Comparison of ENCODE assay signal across 8 cellular contexts in the genomic region with DNA sequence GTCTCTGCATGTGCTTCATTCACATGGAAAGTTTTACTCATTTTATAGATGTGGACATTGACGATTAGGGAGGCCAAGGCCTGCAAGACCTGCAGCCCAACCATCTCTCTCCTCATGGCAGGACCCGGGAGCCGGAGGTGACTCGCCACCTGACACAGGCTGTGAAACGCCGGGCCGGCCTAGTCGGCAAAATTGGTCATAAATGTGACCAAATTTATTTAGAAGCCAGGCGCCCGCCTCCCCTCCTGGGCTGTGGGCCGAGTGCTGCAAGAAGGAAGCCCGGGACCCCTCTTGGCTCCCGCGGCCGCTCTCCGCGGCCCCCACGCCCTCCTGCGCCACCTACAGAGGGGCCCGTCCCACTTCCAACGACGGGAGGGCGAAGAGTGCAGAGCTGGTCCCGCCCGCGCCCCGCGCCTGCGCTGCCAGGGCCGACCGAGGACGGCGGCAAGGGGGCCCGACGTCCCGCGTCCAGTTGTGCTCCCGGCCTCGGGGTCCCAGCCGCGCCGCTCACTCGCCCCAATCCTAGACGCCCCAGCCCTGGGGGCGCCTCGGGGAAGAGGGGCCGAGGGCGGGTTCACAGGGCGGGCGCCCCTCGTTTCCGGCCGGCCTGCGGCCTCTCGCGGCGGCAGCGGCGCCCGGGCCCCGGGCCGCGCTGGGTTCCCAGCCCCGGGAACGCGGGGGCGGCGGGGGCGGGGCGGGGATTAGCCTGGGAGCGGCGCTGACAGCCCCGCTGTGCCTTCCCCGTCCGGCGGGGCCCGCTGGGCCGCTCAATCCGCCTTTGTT. TPM values are rescaled to one million over a fixed set of nuclear protein-coding genes. Genes with fewer than 3 reads are reported as not detected.
DNase-seq lines count a peak whose midpoint lies in the region; ATAC-seq, FAIRE-seq and TF ChIP-seq lines count a peak whose summit lies in the region.

No MANE protein-coding gene starts in this region.

- H3K23ac ChIP-seq in H1 (ENCODE audit: insufficient read length): no peak overlapping the region

- H3K27ac ChIP-seq in SK-N-MC: no peak overlapping the region
- no peak overlapping the region for H3K27ac ChIP-seq in H1 (ENCODE audit: low read depth, low read length)
- peak overlapping the region; percentile 20 for H3K27ac ChIP-seq in vagina

- intact Hi-C loops in vagina (cut with DNase I): no loop called here

- no peak overlapping the region for H3K14ac ChIP-seq in H1 (ENCODE audit: insufficient read length)

- peaks cover 7 to 14% of the 10 kb centered on the region in 2 experiments for H4K20me1 ChIP-seq in H1 (replicated peaks in 1 of 2; ENCODE audit: control insufficient read depth in 1 of 2, insufficient read depth in 2 of 2, low read length in 2 of 2)

- H3K4me3 ChIP-seq in SK-N-MC (peak overlapping the region; percentile 68), H1 (ENCODE audit: extremely low read depth in 1 of 4, insufficient read depth in 2 of 4, low read depth in 3 of 4, low read length in 4 of 4) (peak overlapping the region; percentile 23 to 60 (median 32)), mucosa of stomach (ENCODE audit: low read length) (no peak overlapping the region), vagina (peak overlapping the region; percentile 50 to 81)

- peak overlapping the region; percentile 75 to 86 for H3K4me2 ChIP-seq in H1 (ENCODE audit: insufficient read depth in 1 of 2, low read depth in 2 of 2, low read length in 2 of 2)

- H2BK20ac ChIP-seq in H1 (ENCODE audit: low read length): 0 out of 2 replicates have a peak overlapping the region, but pooled peaks have one; percentile 72

- H3K18ac ChIP-seq in H1 (ENCODE audit: extremely low read depth, low read length): peak overlapping the region; percentile 71

- H3K36me3 ChIP-seq in SK-N-MC (ENCODE audit: insufficient read depth, low read length) (no peaks in the 10 kb centered on the region), H1 (ENCODE audit: control insufficient read depth in 2 of 4, insufficient read depth in 4 of 4, low read length in 3 of 4) (no peaks in the 10 kb centered on the region; a peak in 1 of 8 replicates), mucosa of stomach (ENCODE audit: control insufficient read depth, insufficient read depth, low read length) (no peaks in the 10 kb centered on the region), vagina (no peaks in the 10 kb centered on the region)

- DNase-seq in DMS 273 treated with DMSO at 0.1 percent for 48 hours (lab: John Stamatoyannopoulos, UW): peak; percentile 12
- DNase-seq in SK-N-MC (ENCODE audit: low read depth, low spot score): no peak
- peak in 1 of 2 experiments; percentile 75 for DNase-seq in H1 (ENCODE audit: low read depth in 1 of 2, low spot score in 2 of 2)
- no peak for DNase-seq in vagina (ENCODE audit: extremely low spot score in 2 of 2)
- no peak for DNase-seq in NCI-H345 treated with DMSO at 0.1 percent for 48 hours (lab: John Stamatoyannopoulos, UW; ENCODE audit: unreplicated experiment)
- no peak for DNase-seq in 8988T

- WGBS in H1 (ENCODE audit: extremely low coverage in 1 of 2, insufficient coverage in 1 of 2, insufficient read length in 1 of 2, insufficient replicate concordance in 2 of 2, low coverage in 1 of 2, low lambda C conversion rate in 2 of 2, missing lambda C conversion rate in 1 of 2), 2 experiments: 15% methylated on average over 8 of the region's 79 CpGs; no CpG with 5 or more reads in 1 of the 2 experiments

- 0 out of 2 replicates have a peak overlapping the region, but pooled peaks have one; percentile 52 for H2BK5ac ChIP-seq in H1 (ENCODE audit: low read depth, low read length)

- H3K4ac ChIP-seq in H1 (replicated peaks; ENCODE audit: insufficient read length, low read depth, low read length): no peak overlapping the region

- TF ChIP-seq RAD21 in H1 (IDR thresholded peaks at IDR 0.05 in 1 of 2, conservative IDR thresholded peaks at IDR 0.05 in 1 of 2; ENCODE audit: low read depth in 2 of 2, low read length in 2 of 2): 0 out of 4 replicates have a peak, but pooled peaks of 1 of the 2 experiments have one; percentile 0

- H3K27me3 ChIP-seq in H1 (replicated peaks in 1 of 4; ENCODE audit: control insufficient read depth in 3 of 4, extremely low read depth in 1 of 4, insufficient read depth in 3 of 4, low read length in 3 of 4) (peaks cover 47 to 69% (median 67%) of the 10 kb centered on the region in 4 experiments), mucosa of stomach (ENCODE audit: control insufficient read depth, insufficient read depth, low read length) (peaks cover 32% of the 10 kb centered on the region), vagina (no peaks in the 10 kb centered on the region)

- CTCF ChIA-PET in H1 (lab: Charles Lee; ENCODE audit: partially characterized antibody): interaction anchor here (1.0 to 1.2 kb wide), 2 partner anchors 39 to 45 kb away, joined by 3 to 4 read pairs; no protein-coding TSS in a partner anchor

- no peak overlapping the region for H2BK15ac ChIP-seq in H1 (ENCODE audit: low read length)

- POLR2A ChIA-PET in H1 (lab: Charles Lee; ENCODE audit: partially characterized antibody): no interaction called here

- TF ChIP-seq CTCF in H1 (IDR thresholded peaks at IDR 0.05; ENCODE audit: control extremely low read depth in 1 of 3, insufficient read depth in 1 of 3, low read depth in 1 of 3, low read length in 3 of 3) (no peak), vagina (IDR thresholded peaks at IDR 0.05) (no peak)

- H3K9ac ChIP-seq in SK-N-MC (ENCODE audit: insufficient read length): peak overlapping the region; percentile 63
- peak overlapping the region in 3 of 4 experiments; percentile 13 to 67 (median 16); a peak in 4 of 7 replicates for H3K9ac ChIP-seq in H1 (replicated peaks in 1 of 4; ENCODE audit: extremely low read depth in 1 of 4, low read depth in 3 of 4, low read length in 3 of 4)
- H3K9ac ChIP-seq in mucosa of stomach (ENCODE audit: low read length): peak overlapping the region; percentile 28

- H2AK5ac ChIP-seq in H1 (ENCODE audit: low read depth, low read length): 0 out of 2 replicates have a peak overlapping the region, but pooled peaks have one; percentile 16

- no peak overlapping the region for H4K91ac ChIP-seq in H1 (replicated peaks; ENCODE audit: insufficient read length, low read length)

- no peak overlapping the region for H2AFZ ChIP-seq in H1 (ENCODE audit: low read length)

- H3K56ac ChIP-seq in H1 (replicated peaks; ENCODE audit: insufficient read length, low read depth, low read length): no peak overlapping the region

- H4K5ac ChIP-seq in H1 (ENCODE audit: insufficient read length, low read depth, low read length): no peak overlapping the region

- ATAC-seq in HG03354 (IDR thresholded peaks at IDR 0.05; ENCODE audit: poor library complexity, severe bottlenecking, unreplicated experiment): peak; percentile 43

- FAIRE-seq in H1 (lab: Jason Lieb, UNC): no peak

- no peak for TF ChIP-seq EP300 in H1 (IDR thresholded peaks at IDR 0.05; ENCODE audit: borderline replicate concordance in 1 of 2, low read depth in 2 of 2, low read length in 2 of 2)

- H3K9me3 ChIP-seq in SK-N-MC (ENCODE audit: low read depth, low read length) (no peaks in the 10 kb centered on the region), H1 (ENCODE audit: insufficient read depth in 2 of 2, low read depth in 1 of 2, low read length in 1 of 2) (peaks cover 0 to 2% of the 10 kb centered on the region in 2 experiments; a peak in 1 of 4 replicates), mucosa of stomach (ENCODE audit: control insufficient read depth, low read length) (no peaks in the 10 kb centered on the region), vagina (no peaks in the 10 kb centered on the region)

- H3K23me2 ChIP-seq in H1 (ENCODE audit: low read depth, low read length): peaks cover 10% of the 10 kb centered on the region; the same call in 1 of the 2 replicates

- peaks cover 6 to 32% (median 25%) of the 10 kb centered on the region in 4 experiments for H3K4me1 ChIP-seq in H1 (replicated peaks in 1 of 4; ENCODE audit: control insufficient read depth in 3 of 4, insufficient read depth in 4 of 4, low read length in 3 of 4)
- no peaks in the 10 kb centered on the region for H3K4me1 ChIP-seq in mucosa of stomach (ENCODE audit: control insufficient read depth, insufficient read depth, low read length)
- peaks cover 29% of the 10 kb centered on the region for H3K4me1 ChIP-seq in vagina

- no peaks in the 10 kb centered on the region for H3K79me1 ChIP-seq in H1 (ENCODE audit: low read depth, low read length)

- H2BK12ac ChIP-seq in H1 (ENCODE audit: low read depth, low read length): peak overlapping the region; percentile 68; the same call in 1 of the 2 replicates

- TF ChIP-seq POLR2A in H1 (IDR thresholded peaks at IDR 0.05; ENCODE audit: control extremely low read depth in 1 of 2, low read depth in 2 of 2, low read length in 2 of 2) (no peak), vagina (IDR thresholded peaks at IDR 0.05) (no peak)

- peak overlapping the region; percentile 71 for H2BK120ac ChIP-seq in H1 (replicated peaks; ENCODE audit: low read depth, low read length)

- H3K79me2 ChIP-seq in H1 (ENCODE audit: control insufficient read depth in 1 of 2, insufficient read depth in 2 of 2, low read length in 2 of 2): no peaks in the 10 kb centered on the region

- H4K8ac ChIP-seq in H1 (ENCODE audit: extremely low read depth, insufficient read depth, low read length): peak overlapping the region; percentile 83; the same call in 1 of the 2 replicates

TF ChIP-seq in H1, 55 proteins besides CTCF, POLR2A, EP300 and RAD21 (continues in another document):
- TF ChIP-seq KDM4A (IDR thresholded peaks at IDR 0.05; ENCODE audit: low read depth, low read length, severe bottlenecking) (peak; percentile 67), PHF8 (conservative IDR thresholded peaks at IDR 0.05; ENCODE audit: low read depth, low read length) (peak; percentile 36; the same call in 1 of the 2 replicates), EGR1 (IDR thresholded peaks at IDR 0.05; ENCODE audit: borderline replicate concordance, low read depth, low read length) (peak; percentile 86), EZH2 (IDR thresholded peaks at IDR 0.05; ENCODE audit: low read depth, low read length, severe bottlenecking) (peak; percentile 59), SUZ12 (IDR thresholded peaks at IDR 0.05; ENCODE audit: low read length) (peak; percentile 57), NRF1 (IDR thresholded peaks at IDR 0.05; ENCODE audit: low read depth, low read length) (0 out of 2 replicates have a peak, but pooled peaks have one; percentile 18), SIRT6 (IDR thresholded peaks at IDR 0.05; ENCODE audit: low read length) (no peak), JUN (IDR thresholded peaks at IDR 0.05; ENCODE audit: low read depth, low read length) (no peak)

RNA-seq across cellular contexts. Expression of a gene that starts 47.5 kb away (rescaled TPM):
- total RNA-seq in H1 (2021; fragmentation: NEBNext Ultra II Directional; extraction: Animal tissue kit (Norgen Biotek cat#: 25700)): 1.3 and 2.0 TPM in 2 replicates
- 0.56 and 0.96 TPM in 2 replicates for polyA plus RNA-seq in H1 (2011; rRNA removed)
- 1.00 TPM for polyA plus RNA-seq in H1 (2011; cell fraction: cytosol; rRNA removed)
- polyA plus RNA-seq in H1 (2011; cell fraction: nucleus; rRNA removed): 1.2 TPM
- polyA plus RNA-seq in H1 (2012, experiment 1 of 2): 0.40 to 1.3 TPM (median 0.77 TPM) in 4 replicates
- 0.76 TPM for polyA plus RNA-seq in H1 (2012, experiment 2 of 2)
- 5.2 TPM for polyA plus RNA-seq in H1 (2013, experiment 1 of 2)
- 6.7 TPM for polyA plus RNA-seq in H1 (2013, experiment 2 of 2)
- polyA minus RNA-seq in H1 (2011; rRNA and poly(A)+ RNA removed): 0.71 and 0.91 TPM in 2 replicates
- polyA minus RNA-seq in H1 (2011; cell fraction: cytosol; rRNA and poly(A)+ RNA removed): 0.66 TPM
- polyA minus RNA-seq in H1 (2011; cell fraction: nucleus; rRNA and poly(A)+ RNA removed): 0.60 TPM
- 1.5 TPM for total RNA-seq in vagina
